15 cellular contexts compared by ENCODE assay signal in the genomic region with DNA sequence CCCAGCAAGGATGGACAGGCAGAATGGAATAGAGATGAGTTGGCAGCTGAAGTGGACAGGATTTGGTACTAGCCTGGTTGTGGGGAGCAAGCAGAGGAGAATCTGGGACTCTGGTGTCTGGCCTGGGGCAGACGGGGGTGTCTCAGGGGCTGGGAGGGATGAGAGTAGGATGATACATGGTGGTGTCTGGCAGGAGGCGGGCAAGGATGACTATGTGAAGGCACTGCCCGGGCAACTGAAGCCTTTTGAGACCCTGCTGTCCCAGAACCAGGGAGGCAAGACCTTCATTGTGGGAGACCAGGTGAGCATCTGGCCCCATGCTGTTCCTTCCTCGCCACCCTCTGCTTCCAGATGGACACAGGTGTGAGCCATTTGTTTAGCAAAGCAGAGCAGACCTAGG. TPM values are rescaled to one million over a fixed set of nuclear protein-coding genes. Genes with fewer than 3 reads are reported as not detected.
DNase-seq lines count a peak whose midpoint lies in the region; ATAC-seq and TF ChIP-seq lines count a peak whose summit lies in the region.
"Had no signal": no experiment of that assay in that cellular context is flagged by ENCODE, and none has a peak within 500 bp of the region (broad histone marks: within the 10 kb centered on the region; RNA-seq: fewer than 3 reads in every experiment).

No MANE protein-coding gene starts in this region.

- ATAC-seq in activated naive CD4-positive, alpha-beta T cell treated with anti-CD3 and anti-CD28 coated beads, Interleukin-2, amount 50 U/mL, for 72 hours = no peak
- no peak for ATAC-seq in activated B cell treated with CpG ODN at 0.5 μM for 24 hours (ENCODE audit: low read depth)

- peaks cover 17% of the 10 kb centered on the region for H3K36me3 Mint-ChIP-seq in activated naive CD4-positive, alpha-beta T cell treated with anti-CD3 and anti-CD28 coated beads, Interleukin-2, amount 10 ng/mL, durations not matched to agents 7 days and 5 days
- peaks cover 0 to 37% of the 10 kb centered on the region in 2 donors for H3K36me3 Mint-ChIP-seq in activated naive CD4-positive, alpha-beta T cell treated with anti-CD3 and anti-CD28 coated beads, Interleukin-2, amount 50 U/mL, for 72 hours
- peaks cover 32% of the 10 kb centered on the region for H3K36me3 Mint-ChIP-seq in activated B cell treated with CpG ODN at 0.5 μM for 24 hours (ENCODE audit: low read depth)
- peaks cover 28% of the 10 kb centered on the region for H3K36me3 Mint-ChIP-seq in type B pancreatic cell

- H3K4me1 ChIP-seq in iPS-20b (ENCODE audit: insufficient read depth, low read length) = peaks cover 22% of the 10 kb centered on the region; the same call in 1 of the 2 replicates

- H3K4me3 Mint-ChIP-seq in activated naive CD4-positive, alpha-beta T cell treated with anti-CD3 and anti-CD28 coated beads, Interleukin-2, amount 10 ng/mL, durations not matched to agents 7 days and 5 days = no peak overlapping the region
- H3K4me3 Mint-ChIP-seq in activated B cell treated with CpG ODN at 0.5 μM for 24 hours = peak overlapping the region; percentile 84
- H3K4me3 Mint-ChIP-seq in type B pancreatic cell = peak overlapping the region; percentile 89

- peak overlapping the region; percentile 84 for H3K4me3 ChIP-seq in iPS-20b (ENCODE audit: low read length)
- H3K4me3 ChIP-seq: adrenal gland had no signal

- POLR2A ChIA-PET in activated B cell treated with CpG ODN at 0.5 μM for 24 hours (lab: Charles Lee) = interaction anchor here (0.8 to 4.9 kb wide), 4 partner anchors 22 to 241 kb away, joined by 3 to 66 read pairs (median 15); a partner anchor contains a TSS

- DNase-seq in activated naive CD4-positive, alpha-beta T cell treated with anti-CD3 and anti-CD28 coated beads, Interleukin-2, amount 10 ng/mL, durations not matched to agents 7 days and 5 days = no peak
- no peak for DNase-seq in activated naive CD4-positive, alpha-beta T cell treated with anti-CD3 and anti-CD28 coated beads, Interleukin-2, amount 50 U/mL, for 72 hours (ENCODE audit: low spot score in 2 of 2)
- DNase-seq in activated B cell treated with CpG ODN at 0.5 μM for 24 hours (no peak), type B pancreatic cell (ENCODE audit: extremely low spot score, unreplicated experiment) (no peak), amygdala (lab: John Stamatoyannopoulos, UW) (no peak), NCI-H2227 (lab: John Stamatoyannopoulos, UW; ENCODE audit: unreplicated experiment) (no peak), cerebellar nuclear complex (lab: John Stamatoyannopoulos, UW) (no peak)
- DNase-seq: activated CD4-positive, alpha-beta T cell treated with anti-CD3 and anti-CD28 coated beads for 48 hours; adrenal gland; AML-193; GOT3; NCI-H2227 treated with DMSO at 0.1 percent for 48 hours; Right ventricle myocardium superior had no signal

- H3K27ac Mint-ChIP-seq in activated naive CD4-positive, alpha-beta T cell treated with anti-CD3 and anti-CD28 coated beads, Interleukin-2, amount 10 ng/mL, durations not matched to agents 7 days and 5 days = peak overlapping the region; percentile 82
- peak overlapping the region in 1 of 2 donors; percentile 9 for H3K27ac Mint-ChIP-seq in activated naive CD4-positive, alpha-beta T cell treated with anti-CD3 and anti-CD28 coated beads, Interleukin-2, amount 50 U/mL, for 72 hours
- H3K27ac Mint-ChIP-seq in activated B cell treated with CpG ODN at 0.5 μM for 24 hours = peak overlapping the region; percentile 99
- H3K27ac Mint-ChIP-seq in type B pancreatic cell = peak overlapping the region; percentile 83

- H3K9me3 ChIP-seq in iPS-20b (ENCODE audit: insufficient read depth, low read depth, low read length) = no peaks in the 10 kb centered on the region
- H3K9me3 ChIP-seq: adrenal gland had no signal

- H3K27me3 ChIP-seq in iPS-20b (ENCODE audit: insufficient read depth, low read length) = no peaks in the 10 kb centered on the region; the same call in 1 of the 2 replicates
- H3K27me3 ChIP-seq: adrenal gland had no signal

- H3K36me3 ChIP-seq in iPS-20b (ENCODE audit: insufficient read depth, low read depth, low read length) = peaks cover 52% of the 10 kb centered on the region

- TF ChIP-seq CTCF in activated B cell treated with CpG ODN at 0.5 μM for 24 hours (IDR thresholded peaks at IDR 0.05) (no peak), type B pancreatic cell (conservative IDR thresholded peaks at IDR 0.05) (no peak)

- intact Hi-C loops in activated B cell treated with CpG ODN at 0.5 μM for 24 hours (cut with micrococcal nuclease) = loop anchor here (5.0 kb wide), 2 partner anchors 184 to 234 kb away; a partner anchor contains a TSS

- no peaks in the 10 kb centered on the region for H3K9me3 Mint-ChIP-seq in activated naive CD4-positive, alpha-beta T cell treated with anti-CD3 and anti-CD28 coated beads, Interleukin-2, amount 10 ng/mL, durations not matched to agents 7 days and 5 days
- H3K9me3 Mint-ChIP-seq in activated naive CD4-positive, alpha-beta T cell treated with anti-CD3 and anti-CD28 coated beads, Interleukin-2, amount 50 U/mL, for 72 hours = peaks cover 0 to 18% of the 10 kb centered on the region in 2 donors
- peaks cover 2% of the 10 kb centered on the region for H3K9me3 Mint-ChIP-seq in activated B cell treated with CpG ODN at 0.5 μM for 24 hours
- no peaks in the 10 kb centered on the region for H3K9me3 Mint-ChIP-seq in type B pancreatic cell

- H3K27me3 Mint-ChIP-seq in activated naive CD4-positive, alpha-beta T cell treated with anti-CD3 and anti-CD28 coated beads, Interleukin-2, amount 10 ng/mL, durations not matched to agents 7 days and 5 days = peaks cover 17% of the 10 kb centered on the region
- no peaks in the 10 kb centered on the region for H3K27me3 Mint-ChIP-seq in activated B cell treated with CpG ODN at 0.5 μM for 24 hours
- peaks cover 12% of the 10 kb centered on the region for H3K27me3 Mint-ChIP-seq in type B pancreatic cell

- CTCF ChIA-PET in activated naive CD4-positive, alpha-beta T cell treated with anti-CD3 and anti-CD28 coated beads, Interleukin-2, amount 10 ng/mL, durations not matched to agents 7 days and 5 days (lab: Charles Lee) = interaction anchor here (3.2 kb wide), 1 partner anchor 29 kb away, joined by 10 read pairs; no protein-coding TSS in a partner anchor
- CTCF ChIA-PET in activated B cell treated with CpG ODN at 0.5 μM for 24 hours (lab: Charles Lee) = interaction anchor here (2.3 kb wide), 1 partner anchor 44 kb away, joined by 8 read pairs; a partner anchor contains a TSS

- peaks cover 37% of the 10 kb centered on the region for H3K4me1 Mint-ChIP-seq in activated naive CD4-positive, alpha-beta T cell treated with anti-CD3 and anti-CD28 coated beads, Interleukin-2, amount 10 ng/mL, durations not matched to agents 7 days and 5 days
- H3K4me1 Mint-ChIP-seq in activated B cell treated with CpG ODN at 0.5 μM for 24 hours = peaks cover 83% of the 10 kb centered on the region
- H3K4me1 Mint-ChIP-seq in type B pancreatic cell (ENCODE audit: unreplicated experiment) = peaks cover 40% of the 10 kb centered on the region

- H3K9ac ChIP-seq in iPS-20b (ENCODE audit: low read depth, low read length) = no peak overlapping the region; the same call in 1 of the 2 replicates

- H3K27ac ChIP-seq in iPS-20b (ENCODE audit: low read length) = no peak overlapping the region

RNA-seq across cellular contexts. Expression of a gene that starts 2.3 kb away (rescaled TPM):
- 100 to 1,000 TPM; 247 to 466 TPM for total RNA-seq in activated naive CD4-positive, alpha-beta T cell treated with anti-CD3 and anti-CD28 coated beads, Interleukin-2, amount 50 U/mL, for 72 hours
- total RNA-seq in activated B cell treated with CpG ODN at 0.5 μM for 24 hours (331 and 362 TPM in 2 replicates), type B pancreatic cell (ENCODE audit: low replicate concordance) (1,009 and 1,011 TPM in 2 replicates)

RNA-seq across cellular contexts. Expression of a gene that starts 20.8 kb away (rescaled TPM):
- 100 to 1,000 TPM; 237 to 286 TPM for total RNA-seq in activated naive CD4-positive, alpha-beta T cell treated with anti-CD3 and anti-CD28 coated beads, Interleukin-2, amount 50 U/mL, for 72 hours
- total RNA-seq in activated B cell treated with CpG ODN at 0.5 μM for 24 hours = 207 and 221 TPM in 2 replicates
- total RNA-seq in type B pancreatic cell (ENCODE audit: low replicate concordance) = 220 and 226 TPM in 2 replicates

RNA-seq across cellular contexts. Expression of a gene that starts 43.8 kb away (rescaled TPM):
- 10 to 100 TPM; 27.6 to 37.3 TPM for total RNA-seq in activated naive CD4-positive, alpha-beta T cell treated with anti-CD3 and anti-CD28 coated beads, Interleukin-2, amount 50 U/mL, for 72 hours
- total RNA-seq in activated B cell treated with CpG ODN at 0.5 μM for 24 hours (5.3 and 6.1 TPM in 2 replicates), type B pancreatic cell (ENCODE audit: low replicate concordance) (10.3 and 16.0 TPM in 2 replicates)

RNA-seq across cellular contexts. Expression of a gene that starts 53.7 kb away (rescaled TPM):
- not detected for total RNA-seq in activated naive CD4-positive, alpha-beta T cell treated with anti-CD3 and anti-CD28 coated beads, Interleukin-2, amount 50 U/mL, for 72 hours
- total RNA-seq in activated B cell treated with CpG ODN at 0.5 μM for 24 hours = not detected in 2 replicates
- not detected in 2 replicates for total RNA-seq in type B pancreatic cell (ENCODE audit: low replicate concordance)
- total RNA-seq: adrenal gland, LHCN-M2 had no signal
